11 cellular contexts compared by ENCODE assay signal in genomic region chr14:93683241-93683640, GRCh38.
DNase-seq lines count a peak whose midpoint lies in the region; ATAC-seq lines count a peak whose summit lies in the region.
"Had no signal": no experiment of that assay in that cellular context is flagged by ENCODE, and none has a peak within 500 bp of the region (broad histone marks: within the 10 kb centered on the region; RNA-seq: fewer than 3 reads in every experiment).

No MANE protein-coding gene starts in this region.

- peak; percentile 3 for DNase-seq in stimulated activated CD4-positive, alpha-beta T cell treated with anti-CD3 and anti-CD28 coated beads, Interleukin-15, amount 100 ng/mL, for 24 hours
- DNase-seq in stimulated activated CD4-positive, alpha-beta T cell treated with anti-CD3 and anti-CD28 coated beads, Interleukin-4, amount 100 ng/mL, for 1 hour = no peak
- DNase-seq in NCI-H2107 (lab: John Stamatoyannopoulos, UW) = peak; percentile 71
- peak; percentile 1 for DNase-seq in astrocyte of the hippocampus (ENCODE audit: low read depth, low spot score)
- DNase-seq in A172 (ENCODE audit: low spot score) = no peak
- no peak for DNase-seq in RKO (ENCODE audit: low spot score)
- no peak for DNase-seq in stimulated activated CD4-positive, alpha-beta T cell treated with anti-CD3 and anti-CD28 coated beads, Interleukin-1b, Interleukin-23, amount 100 ng/mL, for 48 hours
- DNase-seq: effector memory CD8-positive, alpha-beta T cell; substantia nigra; SW 1271 had no signal

- no peak for ATAC-seq in GM18858 (IDR thresholded peaks at IDR 0.05; ENCODE audit: unreplicated experiment)
- ATAC-seq: effector memory CD8-positive, alpha-beta T cell had no signal

Comparison
In these comparisons a context has a peak if more than half of its experiments do, and no peak if none do; other contexts are left out.
1. DNase-seq: peak in stimulated activated CD4-positive, alpha-beta T cell treated with anti-CD3 and anti-CD28 coated beads, Interleukin-15, amount 100 ng/mL, for 24 hours (single experiment), NCI-H2107 (single experiment) and astrocyte of the hippocampus (single experiment); none in stimulated activated CD4-positive, alpha-beta T cell treated with anti-CD3 and anti-CD28 coated beads, Interleukin-4, amount 100 ng/mL, for 1 hour (single experiment), A172 (single experiment), RKO (single experiment) and stimulated activated CD4-positive, alpha-beta T cell treated with anti-CD3 and anti-CD28 coated beads, Interleukin-1b, Interleukin-23, amount 100 ng/mL, for 48 hours (single experiment).